8 cellular contexts compared by ENCODE assay signal in genomic region chr3:150183619-150184425, GRCh38.
DNase-seq lines count a peak whose midpoint lies in the region; ATAC-seq and TF ChIP-seq lines count a peak whose summit lies in the region.

No MANE protein-coding gene starts in this region.

- no peak overlapping the region for H3K4me3 ChIP-seq in body of pancreas

- intact Hi-C loops in body of pancreas (cut with DNase I), result loop anchor here (5.0 kb wide), 1 partner anchor 212 kb away; the partner anchor contains the start of gene PFN2

- peak; percentile 75 for TF ChIP-seq CTCF in GM10266 (IDR thresholded peaks at IDR 0.05; ENCODE audit: control insufficient read depth, insufficient read depth, low read depth, missing control alignments)
- TF ChIP-seq CTCF in body of pancreas (IDR thresholded peaks at IDR 0.05), result peak; percentile 36 to 73 (median 65)

- H3K27me3 ChIP-seq in body of pancreas, result no peaks in the 10 kb centered on the region

- ATAC-seq in HG02623 (IDR thresholded peaks at IDR 0.05; ENCODE audit: unreplicated experiment) (peak; percentile 81), body of pancreas (peak; percentile 86), GM21737 (IDR thresholded peaks at IDR 0.05; ENCODE audit: unreplicated experiment) (no peak)

- DNase-seq in GM10266 (ENCODE audit: extremely low spot score) (peak; percentile 65), NCI-H1417 (lab: John Stamatoyannopoulos, UW) (peak; percentile 83 to 94 (median 84)), T follicular helper cell (ENCODE audit: low read depth) (peak; percentile 9), body of pancreas (peak; percentile 68 to 78 (median 76)), iPS DF 19.7 (ENCODE audit: low read depth, low spot score) (peak; percentile 42), retina (peak; percentile 89)

- WGBS in body of pancreas, 2 donors, result 5 to 6% methylated on average over 21 to 22 of the region's 22 CpGs

- no peak for TF ChIP-seq POLR2A in body of pancreas (IDR thresholded peaks at IDR 0.05)

- no peaks in the 10 kb centered on the region for H3K36me3 ChIP-seq in body of pancreas (replicated peaks in 1 of 2; ENCODE audit: insufficient read depth in 1 of 2, low read depth in 2 of 2)

- H3K9me3 ChIP-seq in body of pancreas, result no peaks in the 10 kb centered on the region

- H3K4me1 ChIP-seq in body of pancreas, result peaks cover 34% of the 10 kb centered on the region

- H3K27ac ChIP-seq in body of pancreas, result peak overlapping the region in 2 of 4 donors; percentile 7 to 39

Comparison
In these comparisons a context has a peak if more than half of its experiments do, and no peak if none do; other contexts are left out.
1. DNase-seq: peak in every context shown above with its lines; median percentile 89 in retina; 84 in NCI-H1417; 76 in body of pancreas; 65 in GM10266; 42 in iPS DF 19.7; 9 in T follicular helper cell.